Comparison of ENCODE assay signal across 8 cellular contexts in genomic region chr1:58754683-58755467, GRCh38. TPM values are rescaled to one million over a fixed set of nuclear protein-coding genes. Genes with fewer than 3 reads are reported as not detected.
DNase-seq lines count a peak whose midpoint lies in the region; TF ChIP-seq lines count a peak whose summit lies in the region.

No MANE protein-coding gene starts in this region.

- TSS peak; percentile 77 for BruUV-seq in mammary epithelial cell (replicated peaks; lab: Mats Ljungman, UMichigan)

- no peaks in the 10 kb centered on the region for H3K36me3 ChIP-seq in mammary epithelial cell (ENCODE audit: insufficient read depth, low read length)
- H3K36me3 ChIP-seq in parathyroid adenoma (ENCODE audit: control insufficient read depth, insufficient read depth, low read length) = no peaks in the 10 kb centered on the region
- no peaks in the 10 kb centered on the region for H3K36me3 ChIP-seq in H7 (replicated peaks; ENCODE audit: control insufficient read depth, insufficient read depth, low read length)

- no peak overlapping the region for H3K9ac ChIP-seq in mammary epithelial cell (ENCODE audit: insufficient read depth, low read length)
- no peak overlapping the region for H3K9ac ChIP-seq in parathyroid adenoma

- CTCF ChIA-PET in mammary epithelial cell (lab: Charles Lee; ENCODE audit: low non-redundant PET) = interaction anchor here (0.6 kb wide), 1 partner anchor 61 kb away, joined by 4 read pairs; no protein-coding TSS in a partner anchor

- H4K20me1 ChIP-seq in mammary epithelial cell (ENCODE audit: insufficient read depth, low read length) = no peaks in the 10 kb centered on the region

- WGBS in mammary epithelial cell (ENCODE audit: low coverage, missing lambda C conversion rate) = 61% methylated on average over 7 of the region's 7 CpGs

- no peak overlapping the region for H3K4me3 ChIP-seq in mammary epithelial cell (replicated peaks in 1 of 3; ENCODE audit: insufficient read depth in 1 of 3, low read depth in 2 of 3, low read length in 3 of 3)
- H3K4me3 ChIP-seq in parathyroid adenoma (ENCODE audit: low read depth, low read length) = no peak overlapping the region
- H3K4me3 ChIP-seq in H7 (ENCODE audit: insufficient read depth, low read depth, low read length) = no peak overlapping the region

- H3K79me2 ChIP-seq in mammary epithelial cell (ENCODE audit: insufficient read depth, low read length) (no peaks in the 10 kb centered on the region), parathyroid adenoma (no peaks in the 10 kb centered on the region)

- no peaks in the 10 kb centered on the region for H3K9me3 ChIP-seq in mammary epithelial cell (replicated peaks; ENCODE audit: insufficient read depth, low read length)
- H3K9me3 ChIP-seq in parathyroid adenoma (ENCODE audit: control insufficient read depth, low read length) = no peaks in the 10 kb centered on the region

- peaks cover 42% of the 10 kb centered on the region for H3K4me1 ChIP-seq in mammary epithelial cell (ENCODE audit: insufficient read depth, low read length)
- H3K4me1 ChIP-seq in parathyroid adenoma = peaks cover 7% of the 10 kb centered on the region

- dilution Hi-C loops in mammary epithelial cell (cut with HindIII; ENCODE audit: low sequenced_read_pairs) = no loop called here

- H2AFZ ChIP-seq in mammary epithelial cell (ENCODE audit: low read depth, low read length) = peak overlapping the region; percentile 28
- peak overlapping the region; percentile 53 for H2AFZ ChIP-seq in parathyroid adenoma

- in situ Hi-C loops in mammary epithelial cell (cut with MboI; ENCODE audit: low sequenced_read_pairs in 2 of 2) = no loop called here

- H3K4me2 ChIP-seq in mammary epithelial cell (ENCODE audit: insufficient read depth, low read depth, low read length) = peak overlapping the region; percentile 16
- no peak overlapping the region for H3K4me2 ChIP-seq in parathyroid adenoma (ENCODE audit: low read length)

- DNase-seq in GDM1 (lab: John Stamatoyannopoulos, UW) = peak; percentile 3
- DNase-seq in OCI-M1 (lab: John Stamatoyannopoulos, UW) = peak; percentile 18
- no peak for DNase-seq in mammary epithelial cell
- DNase-seq in H7 = no peak
- DNase-seq in activated effector memory CD4-positive, alpha-beta T cell treated with Interleukin-2 at 50 U/mL for 16 hours = no peak
- DNase-seq in NCI-H1930 (lab: John Stamatoyannopoulos, UW) = no peak
- no peak for DNase-seq in kidney glomerular epithelial cell (lab: John Stamatoyannopoulos, UW)

- intact Hi-C loops in mammary epithelial cell (cut with micrococcal nuclease) = loop anchor here (1.0 to 2.0 kb wide), 2 partner anchors 14 to 174 kb away; no protein-coding TSS in a partner anchor

- H3K27ac ChIP-seq in mammary epithelial cell (ENCODE audit: insufficient read depth, low read depth, low read length) (peak overlapping the region; percentile 65), parathyroid adenoma (peak overlapping the region; percentile 19)

- no peaks in the 10 kb centered on the region for H3K27me3 ChIP-seq in mammary epithelial cell (ENCODE audit: insufficient read depth, low read length)
- H3K27me3 ChIP-seq in parathyroid adenoma (ENCODE audit: control insufficient read depth, insufficient read depth, low read length) = no peaks in the 10 kb centered on the region
- peaks cover 1% of the 10 kb centered on the region; the same call in 1 of the 2 replicates for H3K27me3 ChIP-seq in H7 (ENCODE audit: control insufficient read depth, insufficient read depth, low read length)

- no peak for TF ChIP-seq CTCF in mammary epithelial cell (conservative IDR thresholded peaks at IDR 0.05 in 1 of 2, IDR thresholded peaks at IDR 0.05 in 1 of 2; ENCODE audit: extremely low read depth in 1 of 2, insufficient read depth in 1 of 2, low read depth in 1 of 2, low read length in 2 of 2)
- no peak for TF ChIP-seq CTCF in parathyroid adenoma (IDR thresholded peaks at IDR 0.05)

RNA-seq across cellular contexts. Expression of gene JUN, which starts 29.0 kb away (rescaled TPM):
- 10 to 100 TPM; 61.1 to 78.7 TPM for total RNA-seq in mammary epithelial cell
- 24.6 TPM for polyA plus RNA-seq in mammary epithelial cell
- polyA minus RNA-seq in mammary epithelial cell = 25.1 TPM
- total RNA-seq in H7 (2014; rRNA removed; shearing (Covaris generic)) = 37.1 and 64.0 TPM in 2 replicates

RNA-seq across cellular contexts. Expression of gene MYSM1, which starts 55.0 kb away (rescaled TPM):
- total RNA-seq in mammary epithelial cell = 10 to 100 TPM; 23.8 to 46.1 TPM
- polyA plus RNA-seq in mammary epithelial cell = 6.3 TPM
- 1.7 TPM for polyA minus RNA-seq in mammary epithelial cell
- total RNA-seq in H7 (2014; rRNA removed; shearing (Covaris generic)) = 33.6 and 74.7 TPM in 2 replicates

Comparison
In these comparisons a context has a peak if more than half of its experiments do, and no peak if none do; other contexts are left out.
1. DNase-seq: peak in GDM1 (single experiment) and OCI-M1 (single experiment); none in mammary epithelial cell (single experiment), H7 (single experiment), activated effector memory CD4-positive, alpha-beta T cell treated with Interleukin-2 at 50 U/mL for 16 hours (single experiment), NCI-H1930 (0 of 2) and kidney glomerular epithelial cell (single experiment).